ENCODE assay signal across 11 cellular contexts in genomic region chr5:171953860-171954701, GRCh38. TPM values are rescaled to one million over a fixed set of nuclear protein-coding genes. Genes with fewer than 3 reads are reported as not detected.
A peak's percentile ranks its signal among the peaks of the same experiment; 100 is the strongest.
DNase-seq lines count a peak whose midpoint lies in the region; ATAC-seq, FAIRE-seq and TF ChIP-seq lines count a peak whose summit lies in the region.
"Had no signal": no experiment of that assay in that cellular context is flagged by ENCODE, and none has a peak within 500 bp of the region (broad histone marks: within the 10 kb centered on the region; RNA-seq: fewer than 3 reads in every experiment).

No MANE protein-coding gene starts in this region.

- peaks cover 62% of the 10 kb centered on the region for H3K4me1 ChIP-seq in HepG2 (ENCODE audit: insufficient read depth, low read length)

- no TSS peak for BruUV-seq in HepG2 (replicated peaks; lab: Mats Ljungman, UMichigan)

- TF ChIP-seq CTCF in AG04450 (IDR thresholded peaks at IDR 0.05; ENCODE audit: low read depth, low read length) (no peak), coronary artery (IDR thresholded peaks at IDR 0.05) (no peak), HepG2 (CRISPR knock-in tag; IDR thresholded peaks at IDR 0.05) (no peak), osteocyte (IDR thresholded peaks at IDR 0.05) (no peak)

- 100% methylated on average over 2 of the region's 2 CpGs for WGBS in HepG2 (ENCODE audit: low lambda C conversion rate)

- DNase-seq in AG04450 (ENCODE audit: low read depth, low spot score) (peak; percentile 42), NCI-H226 (peak; percentile 85), coronary artery (ENCODE audit: low spot score) (no peak), HepG2 (ENCODE audit: low spot score) (peak; percentile 62), NCI-H2029 treated with DMSO at 0.1 percent for 48 hours (lab: John Stamatoyannopoulos, UW) (no peak), osteocyte (ENCODE audit: extremely low spot score, unreplicated experiment) (no peak), NCI-H526 treated with DMSO at 0.1 percent for 48 hours (lab: John Stamatoyannopoulos, UW) (no peak)
- DNase-seq: C1 segment of cervical spinal cord, NCI-H1436 treated with DMSO at 0.1 percent for 48 hours had no signal

- H3K9ac ChIP-seq in HepG2 (ENCODE audit: insufficient read depth, low read depth, low read length), result no peak overlapping the region

- H3K36me3 Mint-ChIP-seq in osteocyte (ENCODE audit: unreplicated experiment), result no peaks in the 10 kb centered on the region

- peak overlapping the region; percentile 58 for H3K27ac ChIP-seq in AG04450 (ENCODE audit: low read depth, low read length)
- H3K27ac ChIP-seq in coronary artery, result peak overlapping the region in 1 of 2 donors; percentile 49
- H3K27ac ChIP-seq in HepG2 (ENCODE audit: extremely low read length, insufficient read depth, low read length), result no peak overlapping the region

- H3K27me3 ChIP-seq in AG04450 (ENCODE audit: control insufficient read depth, insufficient read depth, low read length) (no peaks in the 10 kb centered on the region), HepG2 (ENCODE audit: control insufficient read depth in 1 of 2, insufficient read depth in 2 of 2, low read length in 2 of 2) (no peaks in the 10 kb centered on the region)

- no peak overlapping the region for H3K4me3 Mint-ChIP-seq in osteocyte (ENCODE audit: unreplicated experiment)
- H3K4me3 Mint-ChIP-seq: neural crest cell had no signal

- H3K27ac Mint-ChIP-seq in osteocyte (ENCODE audit: unreplicated experiment), result no peak overlapping the region

- TF ChIP-seq POLR2A in HepG2 (IDR thresholded peaks at IDR 0.05; ENCODE audit: insufficient read depth in 1 of 2, low read depth in 2 of 2, low read length in 2 of 2), result no peak

- no peak for TF ChIP-seq RAD21 in HepG2 (CRISPR knock-in tag; IDR thresholded peaks at IDR 0.05)

- H3K79me2 ChIP-seq in HepG2 (ENCODE audit: insufficient read depth, low read length), result peaks cover 80% of the 10 kb centered on the region

- H3K9me3 ChIP-seq in AG04450 (ENCODE audit: control insufficient read depth, insufficient read depth, low read length), result no peaks in the 10 kb centered on the region
- no peaks in the 10 kb centered on the region for H3K9me3 ChIP-seq in HepG2 (ENCODE audit: low read length)

- no peaks in the 10 kb centered on the region for H3K9me3 Mint-ChIP-seq in osteocyte (ENCODE audit: unreplicated experiment)
- H3K9me3 Mint-ChIP-seq: neural crest cell had no signal

- POLR2A ChIA-PET in AG04450 (lab: Yijun Ruan, JAX), result interaction anchor here (0.6 to 1.1 kb wide), 4 partner anchors 31 to 289 kb away, joined by 3 to 5 read pairs (median 4); partner anchors contain the start of gene FBXW11
- POLR2A ChIA-PET in HepG2 (lab: Yijun Ruan, JAX), result interaction anchor here (0.7 kb wide), 1 partner anchor 53 kb away, joined by 3 read pairs; the partner anchor contains the start of gene FBXW11

- no peak for FAIRE-seq in HepG2 (lab: Jason Lieb, UNC)

- ATAC-seq in HepG2 (peak; percentile 76), HG02840 (IDR thresholded peaks at IDR 0.05; ENCODE audit: low FRiP score, unreplicated experiment) (no peak)

- CTCF ChIA-PET in AG04450 (lab: Charles Lee) (interaction anchor here (1.8 kb wide), 1 partner anchor 42 kb away, joined by 6 read pairs; no protein-coding TSS in a partner anchor), HepG2 (lab: Yijun Ruan, JAX; ENCODE audit: low intra/inter-chr PET ratio, low total read pairs) (no interaction called here)

- H3K4me1 Mint-ChIP-seq in osteocyte (ENCODE audit: unreplicated experiment), result peaks cover 51% of the 10 kb centered on the region

- in situ Hi-C loops in HepG2 (cut with HindIII; ENCODE audit: extremely low pct_ligation_motif_present, low pct_unique_long_range_greater_than_20kb), result no loop called here

- intact Hi-C loops in HepG2 (cut with micrococcal nuclease; ENCODE audit: unreplicated experiment), result no loop called here

- no peak overlapping the region for H3K4me3 ChIP-seq in AG04450 (ENCODE audit: low read depth, low read length)
- H3K4me3 ChIP-seq in coronary artery, result peak overlapping the region; percentile 8
- H3K4me3 ChIP-seq in HepG2 (replicated peaks in 1 of 3; ENCODE audit: insufficient read depth in 1 of 3, low read depth in 2 of 3, low read length in 3 of 3), result no peak overlapping the region

- H4K20me1 ChIP-seq in HepG2 (ENCODE audit: insufficient read depth, low read length), result peaks cover 16% of the 10 kb centered on the region

- no peaks in the 10 kb centered on the region; a peak in 1 of 5 replicates for H3K36me3 ChIP-seq in HepG2 (replicated peaks in 1 of 2; ENCODE audit: control insufficient read depth in 1 of 2, insufficient read depth in 2 of 2, low read length in 2 of 2)

- no peak overlapping the region for H3K4me2 ChIP-seq in HepG2 (ENCODE audit: low read depth, low read length)

- no peaks in the 10 kb centered on the region for H3K27me3 Mint-ChIP-seq in osteocyte (ENCODE audit: unreplicated experiment)

- H2AFZ ChIP-seq in HepG2 (ENCODE audit: low read length), result no peak overlapping the region

- TF ChIP-seq EP300 in HepG2 (IDR thresholded peaks at IDR 0.05; ENCODE audit: low read depth in 2 of 2, low read length in 2 of 2) (no peak), HepG2 (CRISPR knock-in tag; IDR thresholded peaks at IDR 0.05; ENCODE audit: borderline replicate concordance) (no peak)

TF ChIP-seq in HepG2, 621 proteins besides CTCF, POLR2A, EP300 and RAD21 (continues in another document):
- no peak for TF ChIP-seq MTF1 (CRISPR knock-in tag; IDR thresholded peaks at IDR 0.05)
- no peak for TF ChIP-seq NRL (CRISPR knock-in tag; IDR thresholded peaks at IDR 0.05; ENCODE audit: borderline replicate concordance)
- TF ChIP-seq ZNF790 (CRISPR knock-in tag; IDR thresholded peaks at IDR 0.05; ENCODE audit: borderline replicate concordance), result no peak
- TF ChIP-seq NONO (IDR thresholded peaks at IDR 0.05), result no peak
- TF ChIP-seq NONO (CRISPR knock-in tag; conservative IDR thresholded peaks at IDR 0.05), result no peak
- no peak for TF ChIP-seq ZNF761 (CRISPR knock-in tag; conservative IDR thresholded peaks at IDR 0.05)
- no peak for TF ChIP-seq BCLAF1 (IDR thresholded peaks at IDR 0.05)
- no peak for TF ChIP-seq KLF11 (CRISPR knock-in tag; IDR thresholded peaks at IDR 0.05)
- TF ChIP-seq SP1 (IDR thresholded peaks at IDR 0.05), result no peak
- no peak for TF ChIP-seq SP1 (CRISPR knock-in tag; IDR thresholded peaks at IDR 0.05)
- TF ChIP-seq ZNF501 (CRISPR knock-in tag; IDR thresholded peaks at IDR 0.05), result no peak
- TF ChIP-seq CEBPG (CRISPR knock-in tag; IDR thresholded peaks at IDR 0.05), result no peak
- no peak for TF ChIP-seq ZNF652 (CRISPR knock-in tag; IDR thresholded peaks at IDR 0.05; ENCODE audit: borderline replicate concordance, low read depth)
- TF ChIP-seq BRD4 (CRISPR knock-in tag; IDR thresholded peaks at IDR 0.05), result no peak
- no peak for TF ChIP-seq NCOR1 (IDR thresholded peaks at IDR 0.05; ENCODE audit: borderline replicate concordance, low read length)

RNA-seq across cellular contexts. Expression of gene FBXW11, which starts 52.4 kb away (rescaled TPM):
- 68.1 and 77.1 TPM in 2 replicates for polyA plus RNA-seq in AG04450 (2011; rRNA removed)
- polyA minus RNA-seq in AG04450 (2011; rRNA and poly(A)+ RNA removed), result 113 and 115 TPM in 2 replicates
- 53.6 and 78.0 TPM in 2 replicates for total RNA-seq in HepG2 (2016; rRNA removed; fragmentation: Illumina TruSeq; extraction: Trizol)
- total RNA-seq in HepG2 (2016; cell fraction: cytosol; rRNA removed; fragmentation: Illumina TruSeq; extraction: Trizol; ENCODE audit: low read depth), result 13.9 and 16.6 TPM in 2 replicates
- total RNA-seq in HepG2 (2016; cell fraction: insoluble cytoplasmic fraction; rRNA removed; fragmentation: Illumina TruSeq; extraction: Trizol), result 52.4 and 73.5 TPM in 2 replicates
- total RNA-seq in HepG2 (2016; cell fraction: membrane; rRNA removed; fragmentation: Illumina TruSeq; extraction: Trizol), result 54.3 and 57.1 TPM in 2 replicates
- total RNA-seq in HepG2 (2016; cell fraction: nucleus; rRNA removed; fragmentation: Illumina TruSeq; extraction: Trizol), result 37.5 and 42.2 TPM in 2 replicates
- 31.7 and 33.6 TPM in 2 replicates for polyA plus RNA-seq in HepG2 (2011; rRNA removed)
- polyA plus RNA-seq in HepG2 (2011; cell fraction: cytosol; rRNA removed), result 25.6 and 34.6 TPM in 2 replicates
- polyA plus RNA-seq in HepG2 (2011; cell fraction: nucleus; rRNA removed), result 16.7 and 20.7 TPM in 2 replicates
- 26.7 and 31.9 TPM in 2 replicates for polyA plus RNA-seq in HepG2 (2012)
- 5.1 and 5.2 TPM in 2 replicates for polyA plus RNA-seq in HepG2 (2016; cell fraction: cytosol; fragmentation: Illumina TruSeq; extraction: Trizol; ENCODE audit: low read depth)
- polyA plus RNA-seq in HepG2 (2016; cell fraction: insoluble cytoplasmic fraction; fragmentation: Illumina TruSeq; extraction: Trizol; ENCODE audit: low read depth), result 49.8 and 50.1 TPM in 2 replicates
- polyA plus RNA-seq in HepG2 (2016; cell fraction: membrane; fragmentation: Illumina TruSeq; extraction: Trizol; ENCODE audit: low read depth), result 19.6 and 21.6 TPM in 2 replicates
- 22.7 and 23.9 TPM in 2 replicates for polyA plus RNA-seq in HepG2 (2016; cell fraction: nucleus; fragmentation: Illumina TruSeq; extraction: Trizol; ENCODE audit: insufficient read depth, low read depth)
- 103 and 117 TPM in 2 replicates for polyA minus RNA-seq in HepG2 (2011; rRNA and poly(A)+ RNA removed; ENCODE audit: low replicate concordance)
- 41.9 and 50.8 TPM in 2 replicates for polyA minus RNA-seq in HepG2 (2011; cell fraction: cytosol; rRNA and poly(A)+ RNA removed)
- polyA minus RNA-seq in HepG2 (2011; cell fraction: nucleus; rRNA and poly(A)+ RNA removed), result 52.0 and 58.4 TPM in 2 replicates
- total RNA-seq in osteocyte, result 60.1 and 61.4 TPM in 2 replicates

Comparison
In these comparisons a context has a peak if more than half of its experiments do, and no peak if none do; other contexts are left out.
1. DNase-seq: peak in AG04450 (single experiment), NCI-H226 (single experiment) and HepG2 (single experiment); none in coronary artery (single experiment), NCI-H2029 treated with DMSO at 0.1 percent for 48 hours (single experiment), osteocyte (single experiment) and NCI-H526 treated with DMSO at 0.1 percent for 48 hours (single experiment).